33 cellular contexts compared by ENCODE assay signal in the genomic region with DNA sequence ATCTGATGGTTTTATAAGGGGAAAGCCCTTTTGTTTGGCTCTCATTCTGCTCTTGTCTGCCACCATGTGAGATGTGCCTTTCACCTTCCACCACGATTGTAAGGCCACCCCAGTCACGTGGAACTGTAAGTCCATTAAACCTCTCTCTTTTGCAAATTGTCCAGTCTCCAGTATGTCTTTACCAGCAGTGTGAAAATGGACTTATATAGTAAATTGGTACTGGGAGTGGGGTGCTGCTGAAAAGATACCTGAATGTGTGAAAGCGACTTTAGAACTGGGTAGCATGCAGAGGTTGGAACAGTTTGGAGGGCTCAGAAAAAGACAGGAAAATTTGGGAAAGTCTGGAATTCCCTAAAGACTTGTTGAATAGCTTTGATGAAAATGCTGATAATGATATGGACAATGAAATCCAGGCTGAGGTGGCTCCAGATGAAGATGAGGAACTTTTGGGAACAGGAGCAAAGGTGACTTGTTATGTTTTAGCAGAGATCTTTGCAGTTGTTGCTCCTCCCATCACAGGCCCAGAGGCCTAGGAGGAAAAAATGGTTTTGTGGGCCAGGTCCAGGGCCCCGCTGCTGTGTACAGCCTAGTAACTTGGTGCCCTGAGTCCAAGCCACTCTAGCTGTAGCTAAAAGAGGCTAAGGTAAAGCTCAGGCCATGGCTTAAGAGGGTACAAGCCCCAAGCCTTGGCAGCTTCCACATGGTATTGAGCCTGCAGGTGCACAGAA.
"Had no signal": no experiment of that assay in that cellular context is flagged by ENCODE, and none has a peak within 500 bp of the region (broad histone marks: within the 10 kb centered on the region; RNA-seq: fewer than 3 reads in every experiment).

No MANE protein-coding gene starts in this region.

- H3K36me3 ChIP-seq: SJCRH30 had no signal

- H3K4me1 ChIP-seq: SJCRH30 had no signal

- H3K27me3 ChIP-seq: SJCRH30 had no signal

- H2AFZ ChIP-seq: PC-9 had no signal

- ATAC-seq: Panc1, Right ventricle myocardium inferior, SK-N-SH treated with all-trans-retinoic acid at 6 μM for 48 hours, T-cell had no signal

- H3K4me3 ChIP-seq: PC-9, SJCRH30, SK-N-MC had no signal

- DNase-seq: Karpas-422, MM.1S, MV-4-11, NCI-H1092, NCI-H1105, NCI-H1417, NCI-H1436, NCI-H146, NCI-H1694, NCI-H187, NCI-H1930, NCI-H2029 treated with DMSO at 0.1 percent for 48 hours, NCI-H2081 treated with DMSO at 0.1 percent for 48 hours, NCI-H2107, NCI-H2171, NCI-H226, NCI-H446 treated with DMSO at 0.1 percent for 48 hours, NCI-H510A, NCI-H524, NCI-H526, NCI-H69, NCI-H748 treated with DMSO at 0.1 percent for 48 hours, NCI-H82, PC-9, SHP77, SIG-M5, SJCRH30, T-cell had no signal

- H3K27ac ChIP-seq: PC-9, RWPE1, SJCRH30, SK-N-MC had no signal

- H3K4me2 ChIP-seq: PC-9 had no signal
